ENCODE assay signal across 8 cellular contexts in the genomic region with DNA sequence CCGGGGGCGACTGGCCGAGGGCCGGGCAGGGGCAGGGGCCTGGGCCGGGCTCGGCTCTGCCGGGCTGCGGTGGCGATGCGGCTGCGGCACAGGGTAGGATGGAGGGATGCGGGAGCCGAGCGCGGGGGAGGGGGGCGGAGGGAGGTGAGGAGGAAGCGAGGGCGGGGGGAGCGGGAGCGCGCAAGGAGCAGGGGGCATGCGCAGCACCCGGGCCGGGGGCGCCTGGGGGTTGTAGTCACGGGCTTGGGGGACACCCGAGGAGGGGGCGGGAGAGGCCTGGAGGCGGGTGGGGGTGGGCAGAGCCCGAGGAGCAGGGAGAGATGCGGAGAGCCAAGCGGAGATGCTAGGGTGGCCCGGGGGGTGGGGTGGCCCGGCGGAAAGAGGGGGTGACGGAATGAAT. TPM values are rescaled to one million over a fixed set of nuclear protein-coding genes. Genes with fewer than 3 reads are reported as not detected.
DNase-seq lines count a peak whose midpoint lies in the region; ATAC-seq and TF ChIP-seq lines count a peak whose summit lies in the region.

A gene (minus strand): TSS at position 100 of the 400 bp plus-strand sequence. CDS start 242 bp downstream, outside the sequence.

- intact Hi-C loops in PC-9 (cut with micrococcal nuclease; ENCODE audit: unreplicated experiment), result no loop called here

- H3K36me3 Mint-ChIP-seq in nephron (ENCODE audit: low read depth), result no peaks in the 10 kb centered on the region

- POLR2A ChIA-PET in PC-9 (lab: Charles Lee; ENCODE audit: unreplicated experiment), result no interaction called here

- H3K79me2 ChIP-seq in PC-9 (ENCODE audit: low read depth), result no peaks in the 10 kb centered on the region

- no peaks in the 10 kb centered on the region for H3K9me2 ChIP-seq in PC-9 (ENCODE audit: insufficient read depth)

- CTCF ChIA-PET in PC-9 (lab: Charles Lee), result no interaction called here

- H3K4me2 ChIP-seq in PC-9, result no peak within 1 kb of the TSS

- no peaks in the 10 kb centered on the region for H3K9me3 Mint-ChIP-seq in nephron

- H4K20me1 ChIP-seq in PC-9 (ENCODE audit: insufficient read depth), result no peaks in the 10 kb centered on the region

- in situ Hi-C loops in astrocyte of the spinal cord (cut with HindIII; ENCODE audit: low sequenced_read_pairs), result no loop called here

- no peaks in the 10 kb centered on the region for H3K9me3 ChIP-seq in PC-9 (ENCODE audit: insufficient read depth, low read depth)

- H3K27me3 Mint-ChIP-seq in nephron (ENCODE audit: low read depth), result peaks cover 39% of the 10 kb centered on the region

- H3F3A ChIP-seq in PC-9 (ENCODE audit: insufficient read depth, low read depth), result peaks cover 14% of the 10 kb centered on the region; the same call in 1 of the 2 replicates

- peak; percentile 32 for DNase-seq in DMS79 (lab: John Stamatoyannopoulos, UW)
- DNase-seq in T-helper 2 cell, result peak in 3 of 5 experiments; percentile 8 to 47 (median 27)
- peak; percentile 38 for DNase-seq in astrocyte of the spinal cord (ENCODE audit: low read depth, low spot score)
- DNase-seq in PC-9, result no peak

- H3K4me1 Mint-ChIP-seq in nephron, result peaks cover 15% of the 10 kb centered on the region

- H2AFZ ChIP-seq in PC-9, result no peak within 1 kb of the TSS

- peaks cover 20% of the 10 kb centered on the region; the same call in 1 of the 2 replicates for H3K27me3 ChIP-seq in PC-9 (ENCODE audit: insufficient read depth, low read depth)

- no peaks in the 10 kb centered on the region for H3K36me3 ChIP-seq in PC-9 (ENCODE audit: low read depth)

- ATAC-seq in GM19452 (IDR thresholded peaks at IDR 0.05; ENCODE audit: unreplicated experiment), result no peak
- no peak for ATAC-seq in GM21390 (IDR thresholded peaks at IDR 0.05; ENCODE audit: unreplicated experiment)
- no peak for ATAC-seq in HG03175 (IDR thresholded peaks at IDR 0.05; ENCODE audit: unreplicated experiment)

- peaks cover 10% of the 10 kb centered on the region for H3K4me1 ChIP-seq in PC-9 (replicated peaks; ENCODE audit: insufficient read depth)

- H3K4me3 ChIP-seq in astrocyte of the spinal cord (ENCODE audit: low read depth, low read length) (peak within 1 kb of the TSS; percentile 49), PC-9 (no peak within 1 kb of the TSS)

- no peak within 1 kb of the TSS for H3K27ac ChIP-seq in PC-9

- TF ChIP-seq CTCF in astrocyte of the spinal cord (IDR thresholded peaks at IDR 0.05; ENCODE audit: low read depth, low read length), result no peak
- no peak for TF ChIP-seq CTCF in nephron (IDR thresholded peaks at IDR 0.05; ENCODE audit: unreplicated experiment in 3 of 3)
- TF ChIP-seq CTCF in PC-9 (conservative IDR thresholded peaks at IDR 0.05), result no peak

- BruUV-seq in PC-9 (replicated peaks; lab: Mats Ljungman, UMichigan), result no TSS peak

- H3K4me3 Mint-ChIP-seq in nephron, result peak within 1 kb of the TSS; percentile 85 to 88 (median 87)

- peak within 1 kb of the TSS; percentile 48 to 69 (median 50) for H3K27ac Mint-ChIP-seq in nephron

RNA-seq across cellular contexts. Expression of the gene that starts here (rescaled TPM):
- 3.9 and 5.6 TPM in 2 replicates for total RNA-seq in PC-9 (2021)

Comparison
In these comparisons a context has a peak if more than half of its experiments do, and no peak if none do; other contexts are left out.
1. DNase-seq: peak in DMS79 (single experiment), T-helper 2 cell (3 of 5) and astrocyte of the spinal cord (single experiment); none in PC-9 (0 of 2).